ENCODE assay signal across 18 cellular contexts in the genomic region with DNA sequence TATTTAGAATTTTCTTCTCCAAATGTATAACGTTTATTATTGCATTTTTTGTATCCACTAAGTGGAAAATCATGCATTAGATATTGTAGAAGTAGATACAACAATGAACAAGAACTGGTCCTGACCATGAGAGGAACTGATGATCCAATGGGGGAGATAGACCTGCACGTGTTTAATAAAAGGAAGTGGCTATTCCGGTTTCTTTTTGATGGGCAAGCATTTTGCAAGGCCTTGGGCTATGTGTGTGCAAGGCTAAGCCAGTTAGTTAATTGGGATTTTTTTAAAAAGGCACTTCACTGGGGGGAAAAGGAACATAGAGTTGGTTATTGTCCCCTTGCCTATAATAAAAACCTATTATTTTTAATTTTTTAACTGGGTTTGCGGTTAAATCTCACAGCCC. TPM values are rescaled to one million over a fixed set of nuclear protein-coding genes. Genes with fewer than 3 reads are reported as not detected.
"Had no signal": no experiment of that assay in that cellular context is flagged by ENCODE, and none has a peak within 500 bp of the region (broad histone marks: within the 10 kb centered on the region; RNA-seq: fewer than 3 reads in every experiment).

No MANE protein-coding gene starts in this region.

- H3K4me3 ChIP-seq: body of pancreas, lung had no signal

- H3K4me1 ChIP-seq: upper lobe of left lung had no signal

- H3K27me3 ChIP-seq: body of pancreas, gastroesophageal sphincter, neutrophil, upper lobe of left lung had no signal

- H3K36me3 ChIP-seq: gastroesophageal sphincter, neutrophil, upper lobe of left lung had no signal

- DNase-seq: activated CD4-positive, alpha-beta T cell treated with anti-CD3 and anti-CD28 coated beads, Interleukin-2, amount 50 U/mL, for 4 hours; activated effector memory CD4-positive, alpha-beta T cell treated with Interleukin-2 at 50 U/mL for 16 hours; activated T-cell treated with anti-CD3 and anti-CD28 coated beads, Interleukin-2, amount 50 U/mL, for 1 hour; effector memory CD4-positive, alpha-beta T cell; kidney; midbrain; naive thymus-derived CD8-positive, alpha-beta T cell; posterior cingulate gyrus; stimulated activated CD4-positive, alpha-beta T cell treated with anti-CD3 and anti-CD28 coated beads, Interleukin-2, amount 100 ng/mL, for 24 hours; stimulated activated naive CD8-positive, alpha-beta T cell treated with anti-CD3 and anti-CD28 coated beads, Interleukin-15, Interleukin-2, amounts not matched to agents 100 U/mL and 50 U/mL, for 24 hours; T-helper 17 cell; upper lobe of left lung had no signal

- ATAC-seq: activated CD4-positive, CD25-positive, alpha-beta regulatory T cell treated with anti-CD3 and anti-CD28 coated beads, Interleukin-2, amount 50 U/mL, for 24 hours; body of pancreas; gastroesophageal sphincter; naive thymus-derived CD8-positive, alpha-beta T cell; stimulated activated naive CD8-positive, alpha-beta T cell treated with anti-CD3 and anti-CD28 coated beads, Interleukin-15, Interleukin-2, amounts not matched to agents 100 U/mL and 50 U/mL, for 24 hours; T-helper 17 cell had no signal

- H3K9me3 ChIP-seq: body of pancreas, gastroesophageal sphincter, neutrophil, upper lobe of left lung had no signal

- H3K27ac ChIP-seq: epithelial cell of prostate, neutrophil, upper lobe of left lung had no signal

RNA-seq across cellular contexts. Expression of a gene that starts 1.0 kb away (rescaled TPM):
- total RNA-seq: naive thymus-derived CD8-positive, alpha-beta T cell; T-helper 17 cell had no signal
